19 cellular contexts compared by ENCODE assay signal in the genomic region with DNA sequence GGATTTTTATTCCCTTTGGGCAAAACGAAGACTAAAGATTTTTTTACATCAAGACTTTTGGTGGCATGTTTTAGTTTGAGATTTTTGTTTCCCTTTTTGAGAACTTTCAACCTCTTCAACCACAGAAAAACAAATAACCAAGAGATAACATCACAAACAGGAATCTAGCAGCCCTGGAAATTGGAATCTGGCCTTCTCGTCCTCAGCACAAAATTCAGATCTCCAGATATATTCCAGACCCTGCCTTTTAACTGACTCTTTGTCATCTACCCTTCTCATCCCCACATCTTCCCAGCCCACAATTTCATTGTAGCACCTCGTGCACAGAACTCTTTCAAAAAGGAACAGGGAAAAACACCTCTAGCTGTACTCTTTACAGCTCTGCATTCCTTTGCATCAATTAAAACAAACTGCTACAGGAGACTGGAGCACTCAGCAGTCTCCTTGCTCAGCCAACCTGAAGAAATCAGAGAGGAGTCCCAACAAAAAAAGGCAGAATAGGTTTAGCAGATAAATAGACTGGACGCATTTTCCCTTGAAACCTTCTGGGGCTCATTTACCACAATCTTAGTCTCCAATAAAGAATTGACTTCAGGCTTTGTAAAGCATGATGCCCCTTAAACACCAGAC.
"Had no signal": no experiment of that assay in that cellular context is flagged by ENCODE, and none has a peak within 500 bp of the region (broad histone marks: within the 10 kb centered on the region; RNA-seq: fewer than 3 reads in every experiment).

No MANE protein-coding gene starts in this region.

- H3K4me1 ChIP-seq: ascending aorta, lower lobe of right lung, right atrium auricular region, tibial nerve had no signal

- H3K36me3 ChIP-seq: ascending aorta, lower lobe of right lung, neutrophil, right atrium auricular region, tibial nerve had no signal

- H3K27me3 ChIP-seq: ascending aorta, neutrophil, right atrium auricular region, tibial nerve had no signal

- ATAC-seq: activated naive CD8-positive, alpha-beta T cell treated with anti-CD3 and anti-CD28 coated beads, Interleukin-2, amount 50 U/mL, for 24 hours; lower lobe of right lung had no signal

- H3K27ac Mint-ChIP-seq: activated naive CD8-positive, alpha-beta T cell treated with anti-CD3 and anti-CD28 coated beads, Interleukin-2, amount 50 U/mL, for 24 hours; immature natural killer cell had no signal

- H3K4me3 ChIP-seq: ascending aorta, lower lobe of right lung, right atrium auricular region, skin epidermis, tibial nerve had no signal

- DNase-seq: activated CD4-positive, alpha-beta T cell treated with anti-CD3 and anti-CD28 coated beads, Interleukin-2, amount 50 U/mL, for 4 hours; activated naive CD4-positive, alpha-beta T cell; activated naive CD8-positive, alpha-beta T cell treated with anti-CD3 and anti-CD28 coated beads, Interleukin-2, amount 50 U/mL, for 24 hours; activated T-cell treated with anti-CD3 and anti-CD28 coated beads for 4 hours; dermis blood vessel endothelial cell; foreskin melanocyte; immature natural killer cell; lower lobe of right lung; midbrain; stimulated activated CD4-positive, alpha-beta T cell treated with anti-CD3 and anti-CD28 coated beads, Interleukin-15, amount 100 ng/mL, for 24 hours; stimulated activated CD4-positive, alpha-beta T cell treated with anti-CD3 and anti-CD28 coated beads, Interleukin-4, amount 100 ng/mL, for 1 hour; stimulated activated naive CD4-positive, alpha-beta T cell had no signal

- H3K4me3 Mint-ChIP-seq: activated naive CD8-positive, alpha-beta T cell treated with anti-CD3 and anti-CD28 coated beads, Interleukin-2, amount 50 U/mL, for 24 hours; immature natural killer cell; T-helper 2 cell treated with Interferon-gamma antibody and Interleukin-4, amounts not matched to agents 5 μg/mL and 100 μg/mL, for 36 hours had no signal

- H3K27me3 Mint-ChIP-seq: activated naive CD8-positive, alpha-beta T cell treated with anti-CD3 and anti-CD28 coated beads, Interleukin-2, amount 50 U/mL, for 24 hours had no signal

- H3K27ac ChIP-seq: ascending aorta, epithelial cell of prostate, lower lobe of right lung, neutrophil, right atrium auricular region, skin epidermis, tibial nerve had no signal

- H3K36me3 Mint-ChIP-seq: immature natural killer cell had no signal

- H3K4me1 Mint-ChIP-seq: activated naive CD8-positive, alpha-beta T cell treated with anti-CD3 and anti-CD28 coated beads, Interleukin-2, amount 50 U/mL, for 24 hours; immature natural killer cell had no signal

- H3K9me3 Mint-ChIP-seq: activated naive CD8-positive, alpha-beta T cell treated with anti-CD3 and anti-CD28 coated beads, Interleukin-2, amount 50 U/mL, for 24 hours; T-helper 2 cell treated with Interferon-gamma antibody and Interleukin-4, amounts not matched to agents 5 μg/mL and 100 μg/mL, for 36 hours had no signal

- H3K9me3 ChIP-seq: ascending aorta, lower lobe of right lung, neutrophil, right atrium auricular region, tibial nerve had no signal
